ENCODE assay signal across 8 cellular contexts in the genomic region with DNA sequence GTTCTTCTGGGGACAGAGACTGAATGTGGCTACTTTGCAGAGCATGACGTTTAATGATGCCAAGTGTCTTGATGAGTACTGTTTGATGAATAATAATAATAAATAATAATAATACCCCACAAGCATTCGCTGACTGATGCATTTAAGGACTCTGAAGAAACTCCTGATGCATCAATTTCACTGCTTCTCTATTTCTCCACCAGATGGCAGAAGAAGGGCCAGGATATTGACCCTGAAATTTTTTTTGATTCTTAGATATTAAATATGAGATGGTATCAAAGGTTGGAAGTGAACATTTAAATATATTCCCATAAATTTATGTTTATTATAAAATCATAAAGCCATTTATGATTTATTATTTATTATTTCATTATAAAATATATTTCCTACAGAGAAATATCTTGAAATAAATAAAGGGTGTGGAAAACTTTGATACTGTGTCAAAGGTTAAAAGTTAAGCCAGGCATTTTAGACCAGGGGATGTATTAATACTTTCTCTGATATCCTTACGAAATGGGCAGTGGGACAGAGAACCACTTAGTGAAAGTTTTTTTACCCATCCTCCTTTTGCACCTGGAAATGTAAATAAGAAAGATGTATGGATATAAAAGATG.
DNase-seq lines count a peak whose midpoint lies in the region; ATAC-seq and TF ChIP-seq lines count a peak whose summit lies in the region.

No MANE protein-coding gene starts in this region.

- no peak overlapping the region for H2AFZ ChIP-seq in SU-DHL-6 (ENCODE audit: low read depth, low read length, severe bottlenecking)

- DNase-seq in CD4-positive, CD25-positive, alpha-beta regulatory T cell, result peak in 2 of 3 donors; percentile 12 to 38
- DNase-seq in HFF-Myc (ENCODE audit: extremely low read depth, low read depth) (no peak), right atrium auricular region (ENCODE audit: low spot score) (no peak), type B pancreatic cell (ENCODE audit: extremely low spot score, unreplicated experiment) (no peak), activated gamma-delta T cell treated with Interleukin-2 at 50 U/mL for 16 hours (no peak)

- peaks cover 0 to 4% (median 0%) of the 10 kb centered on the region in 7 donors for H3K9me3 Mint-ChIP-seq in CD4-positive, CD25-positive, alpha-beta regulatory T cell
- no peaks in the 10 kb centered on the region for H3K9me3 Mint-ChIP-seq in type B pancreatic cell

- H3K27me3 ChIP-seq in CD4-positive, CD25-positive, alpha-beta regulatory T cell (ENCODE audit: control insufficient read depth, insufficient read depth, low read length), result peaks cover 12% of the 10 kb centered on the region
- H3K27me3 ChIP-seq in SU-DHL-6 (ENCODE audit: low read length) (no peaks in the 10 kb centered on the region), right atrium auricular region (no peaks in the 10 kb centered on the region)

- H3K9ac ChIP-seq in SU-DHL-6 (ENCODE audit: low read length), result no peak overlapping the region

- H3K4me2 ChIP-seq in SU-DHL-6 (ENCODE audit: low read depth, low read length, poor library complexity, severe bottlenecking), result no peak overlapping the region

- no peaks in the 10 kb centered on the region for H3K9me2 ChIP-seq in SU-DHL-6 (replicated peaks; ENCODE audit: insufficient read depth, low read length)

- H3K4me3 ChIP-seq in CD4-positive, CD25-positive, alpha-beta regulatory T cell (ENCODE audit: low read depth, low read length), result no peak overlapping the region
- H3K4me3 ChIP-seq in HFF-Myc (replicated peaks; ENCODE audit: low read depth, low read length) (no peak overlapping the region), SU-DHL-6 (ENCODE audit: insufficient read depth, low read length, poor library complexity, severe bottlenecking) (no peak overlapping the region), right atrium auricular region (no peak overlapping the region)

- no peaks in the 10 kb centered on the region for H3F3A ChIP-seq in SU-DHL-6 (ENCODE audit: insufficient read depth)

- H3K27ac ChIP-seq in CD4-positive, CD25-positive, alpha-beta regulatory T cell (ENCODE audit: insufficient read depth, low read length, poor library complexity, severe bottlenecking), result no peak overlapping the region
- no peak overlapping the region for H3K27ac ChIP-seq in SU-DHL-6 (ENCODE audit: low read depth, low read length)
- H3K27ac ChIP-seq in right atrium auricular region, result no peak overlapping the region

- ATAC-seq in CD4-positive, CD25-positive, alpha-beta regulatory T cell (ENCODE audit: low read depth in 2 of 2), result no peak
- ATAC-seq in HG02610 (IDR thresholded peaks at IDR 0.05; ENCODE audit: unreplicated experiment) (no peak), HG03439 (IDR thresholded peaks at IDR 0.05; ENCODE audit: unreplicated experiment) (no peak)

- H3K4me1 ChIP-seq in CD4-positive, CD25-positive, alpha-beta regulatory T cell (ENCODE audit: control insufficient read depth, insufficient read depth, low read length, poor library complexity, severe bottlenecking), result no peaks in the 10 kb centered on the region
- H3K4me1 ChIP-seq in right atrium auricular region, result peaks cover 0 to 15% of the 10 kb centered on the region in 2 donors

- H3K36me3 ChIP-seq in CD4-positive, CD25-positive, alpha-beta regulatory T cell (ENCODE audit: control insufficient read depth, insufficient read depth, low read length), result no peaks in the 10 kb centered on the region
- H3K36me3 ChIP-seq in SU-DHL-6 (ENCODE audit: low read length), result no peaks in the 10 kb centered on the region
- H3K36me3 ChIP-seq in right atrium auricular region, result no peaks in the 10 kb centered on the region

- TF ChIP-seq CTCF in HFF-Myc (IDR thresholded peaks at IDR 0.05; ENCODE audit: low read depth, low read length, missing control alignments), result peak; percentile 60
- peak; percentile 36 for TF ChIP-seq CTCF in SU-DHL-6 (IDR thresholded peaks at IDR 0.05; ENCODE audit: insufficient read depth, low read length, poor library complexity, severe bottlenecking)
- peak; percentile 85 to 86 for TF ChIP-seq CTCF in right atrium auricular region (IDR thresholded peaks at IDR 0.05)
- TF ChIP-seq CTCF in type B pancreatic cell (conservative IDR thresholded peaks at IDR 0.05), result peak; percentile 91

- no peak overlapping the region for H3K27ac Mint-ChIP-seq in CD4-positive, CD25-positive, alpha-beta regulatory T cell
- no peak overlapping the region for H3K27ac Mint-ChIP-seq in type B pancreatic cell

- no peaks in the 10 kb centered on the region for H4K20me1 ChIP-seq in SU-DHL-6 (ENCODE audit: low read depth, low read length)

- no peaks in the 10 kb centered on the region for H3K36me3 Mint-ChIP-seq in CD4-positive, CD25-positive, alpha-beta regulatory T cell
- no peaks in the 10 kb centered on the region for H3K36me3 Mint-ChIP-seq in type B pancreatic cell

- peaks cover 38% of the 10 kb centered on the region for H3K27me3 Mint-ChIP-seq in CD4-positive, CD25-positive, alpha-beta regulatory T cell
- peaks cover 13% of the 10 kb centered on the region for H3K27me3 Mint-ChIP-seq in type B pancreatic cell

- no peaks in the 10 kb centered on the region for H3K4me1 Mint-ChIP-seq in CD4-positive, CD25-positive, alpha-beta regulatory T cell
- peaks cover 38% of the 10 kb centered on the region for H3K4me1 Mint-ChIP-seq in type B pancreatic cell (ENCODE audit: unreplicated experiment)

- no peak overlapping the region for H3K4me3 Mint-ChIP-seq in CD4-positive, CD25-positive, alpha-beta regulatory T cell
- H3K4me3 Mint-ChIP-seq in type B pancreatic cell, result no peak overlapping the region

- no peaks in the 10 kb centered on the region for H3K79me2 ChIP-seq in SU-DHL-6 (ENCODE audit: insufficient read depth, low read length)

- H3K9me3 ChIP-seq in CD4-positive, CD25-positive, alpha-beta regulatory T cell (ENCODE audit: control insufficient read depth in 2 of 2, low read length in 2 of 2), result no peaks in the 10 kb centered on the region
- H3K9me3 ChIP-seq in SU-DHL-6 (ENCODE audit: insufficient read depth, low read length), result no peaks in the 10 kb centered on the region
- no peaks in the 10 kb centered on the region for H3K9me3 ChIP-seq in right atrium auricular region

Comparison
In these comparisons a context has a peak if more than half of its experiments do, and no peak if none do; other contexts are left out.
1. DNase-seq: peak in CD4-positive, CD25-positive, alpha-beta regulatory T cell (2 of 3); none in HFF-Myc (single experiment), right atrium auricular region (single experiment), type B pancreatic cell (single experiment) and activated gamma-delta T cell treated with Interleukin-2 at 50 U/mL for 16 hours (single experiment).
2. CTCF ChIP-seq: peak in every context shown above with its lines; median percentile 91 in type B pancreatic cell; 86 in right atrium auricular region; 60 in HFF-Myc; 36 in SU-DHL-6.